8 cellular contexts compared by ENCODE assay signal in genomic region chr5:69166686-69167487, GRCh38. TPM values are rescaled to one million over a fixed set of nuclear protein-coding genes. Genes with fewer than 3 reads are reported as not detected.
DNase-seq lines count a peak whose midpoint lies in the region; ATAC-seq and TF ChIP-seq lines count a peak whose summit lies in the region.

Gene CCNB1 (plus strand): TSS chr5:69167150. CDS start chr5:69167263, 113 bp downstream.

- TF ChIP-seq CTCF in adrenal gland (IDR thresholded peaks at IDR 0.05) (peak in 1 of 6 experiments; percentile 7), heart left ventricle (IDR thresholded peaks at IDR 0.05) (peak in 3 of 12 donors; percentile 7 to 12 (median 8)), upper lobe of left lung (IDR thresholded peaks at IDR 0.05) (peak in 1 of 6 experiments; percentile 39)

- peak; percentile 67 for TF ChIP-seq POLR2A in GM15510 (IDR thresholded peaks at IDR 0.05; ENCODE audit: borderline replicate concordance, extremely low read depth, insufficient read length)
- peak in 1 of 2 donors; percentile 62 for TF ChIP-seq POLR2A in adrenal gland (IDR thresholded peaks at IDR 0.05)
- TF ChIP-seq POLR2A in heart left ventricle (IDR thresholded peaks at IDR 0.05), result no peak
- TF ChIP-seq POLR2A in upper lobe of left lung (IDR thresholded peaks at IDR 0.05), result peak in 2 of 4 donors; percentile 18 to 42

- H3K27me3 ChIP-seq in adrenal gland (no peaks in the 10 kb centered on the region), heart left ventricle (no peaks in the 10 kb centered on the region), upper lobe of left lung (no peaks in the 10 kb centered on the region)

- H3K9me3 ChIP-seq in adrenal gland (replicated peaks in 1 of 3), result no peaks in the 10 kb centered on the region
- H3K9me3 ChIP-seq in heart left ventricle, result no peaks in the 10 kb centered on the region
- H3K9me3 ChIP-seq in upper lobe of left lung, result no peaks in the 10 kb centered on the region

- TF ChIP-seq EP300 in upper lobe of left lung (IDR thresholded peaks at IDR 0.05), result no peak

- H3K4me1 ChIP-seq in adrenal gland (replicated peaks in 1 of 2) (peaks cover 9 to 10% of the 10 kb centered on the region in 2 donors), heart left ventricle (peaks cover 0 to 19% (median 11%) of the 10 kb centered on the region in 12 donors), upper lobe of left lung (peaks cover 7 to 20% (median 10%) of the 10 kb centered on the region in 4 donors)

- peak within 1 kb of the TSS; percentile 22 to 94 (median 55) for H3K4me3 ChIP-seq in adrenal gland
- peak within 1 kb of the TSS; percentile 58 to 87 (median 72) for H3K4me3 ChIP-seq in heart left ventricle
- H3K4me3 ChIP-seq in upper lobe of left lung, result peak within 1 kb of the TSS; percentile 62 to 86 (median 78)

- H3K36me3 ChIP-seq in adrenal gland (replicated peaks in 1 of 2) (no peaks in the 10 kb centered on the region), heart left ventricle (peaks cover 0 to 11% (median 0%) of the 10 kb centered on the region in 9 donors), upper lobe of left lung (no peaks in the 10 kb centered on the region)

- DNase-seq in NCI-H146 treated with DMSO at 0.1 percent for 48 hours (lab: John Stamatoyannopoulos, UW; ENCODE audit: unreplicated experiment) (peak; percentile 97), T-helper 1 cell (peak; percentile 95 to 98 (median 96)), adrenal gland (peak; percentile 97 to 99 (median 98)), heart left ventricle (peak; percentile 97 to 99 (median 98)), posterior cingulate gyrus (peak; percentile 97 to 100 (median 99)), upper lobe of left lung (peak; percentile 98)

- H3K27ac ChIP-seq in adrenal gland, result peak within 1 kb of the TSS in 2 of 5 donors; percentile 19 to 28
- H3K27ac ChIP-seq in heart left ventricle, result peak within 1 kb of the TSS in 8 of 12 donors; percentile 3 to 71 (median 48)
- H3K27ac ChIP-seq in upper lobe of left lung, result peak within 1 kb of the TSS in 3 of 4 donors; percentile 65 to 73 (median 68)

- ATAC-seq in HG02884 (IDR thresholded peaks at IDR 0.05; ENCODE audit: unreplicated experiment) (peak; percentile 98), heart left ventricle (peak; percentile 100), upper lobe of left lung (ENCODE audit: low FRiP score in 2 of 2) (peak; percentile 100)

- WGBS in adrenal gland, 4 donors, result 1 to 4% (median 2%) methylated on average over 18 to 50 of the region's 50 CpGs
- 2 to 3% (median 2%) methylated on average over 40 to 50 of the region's 50 CpGs for WGBS in heart left ventricle, 4 donors
- WGBS in upper lobe of left lung, 2 donors, result 2 to 5% methylated on average over 16 to 43 of the region's 50 CpGs

- intact Hi-C loops in adrenal gland (cut with DNase I) (no loop called here), heart left ventricle (cut with DNase I) (loop anchor here in 7 of 10 donors (1.0 to 10.0 kb wide), 12 partner anchors 22 to 168 kb away; partner anchors contain the start of genes CCDC125 (in 2 of the 7), CENPH (in 2 of the 7), CDK7 (in 1 of the 7) and SLC30A5 (in 1 of the 7)), posterior cingulate gyrus (cut with DNase I) (loop anchor here (2.0 kb wide), 3 partner anchors 22 to 166 kb away; partner anchors contain the start of genes CCDC125, CDK7 and CENPH)

RNA-seq across cellular contexts. Expression of gene CCNB1, which starts in this region (rescaled TPM):
- total RNA-seq in adrenal gland, result 10 to 100 TPM in 3 of 8 donors, 1 to 10 TPM in 5; 4.8 to 21.3 (median 9.1) TPM
- polyA plus RNA-seq in adrenal gland, result 1 to 10 TPM; 3.6 to 9.7 (median 4.5) TPM
- 10 to 100 TPM in 1 of 9 donors, 1 to 10 TPM in 8; 1.3 to 22.9 (median 3.8) TPM for total RNA-seq in heart left ventricle
- polyA plus RNA-seq in heart left ventricle, result 1 to 10 TPM; 1.4 to 3.6 TPM
- 1 to 10 TPM; 2.1 to 9.8 (median 5.6) TPM for total RNA-seq in upper lobe of left lung

Comparison
In these comparisons a context has a peak if more than half of its experiments do, and no peak if none do; other contexts are left out.
1. intact Hi-C loops: an anchor here in heart left ventricle (1.0 to 10.0 kb wide) and posterior cingulate gyrus (2.0 kb wide); none called in adrenal gland.